ENCODE assay signal across 9 cellular contexts in genomic region chr17:39224778-39225307, GRCh38. TPM values are rescaled to one million over a fixed set of nuclear protein-coding genes. Genes with fewer than 3 reads are reported as not detected.
DNase-seq lines count a peak whose midpoint lies in the region; ATAC-seq and TF ChIP-seq lines count a peak whose summit lies in the region.
"Had no signal": no experiment of that assay in that cellular context is flagged by ENCODE, and none has a peak within 500 bp of the region (broad histone marks: within the 10 kb centered on the region; RNA-seq: fewer than 3 reads in every experiment).

No MANE protein-coding gene starts in this region.

- no peak overlapping the region for H3K4me3 ChIP-seq in CD4-positive, CD25-positive, alpha-beta regulatory T cell (ENCODE audit: low read depth, low read length)
- peak overlapping the region in 1 of 2 experiments; percentile 17; a peak in 1 of 4 replicates for H3K4me3 ChIP-seq in Panc1 (ENCODE audit: low read depth in 2 of 2, low read length in 2 of 2)
- H3K4me3 ChIP-seq in neuron (ENCODE audit: low read length) = no peak overlapping the region

- no peak for DNase-seq in CD4-positive, CD25-positive, alpha-beta regulatory T cell
- DNase-seq in Panc1 (ENCODE audit: low read depth, low spot score) (no peak), omental fat pad (ENCODE audit: low spot score) (no peak)
- no peak for DNase-seq in effector CD8-positive, alpha-beta T cell (lab: John Stamatoyannopoulos, UW)
- no peak for DNase-seq in activated CD8-positive, alpha-beta memory T cell treated with anti-CD3 and anti-CD28 coated beads, Interleukin-2, amount 50 U/mL, for 48 hours
- DNase-seq: RPMI8226 had no signal

- peaks cover 0 to 15% (median 7%) of the 10 kb centered on the region in 4 donors for H3K4me1 Mint-ChIP-seq in CD4-positive, CD25-positive, alpha-beta regulatory T cell

- H3K36me3 Mint-ChIP-seq in CD4-positive, CD25-positive, alpha-beta regulatory T cell = no peaks in the 10 kb centered on the region

- intact Hi-C loops in Panc1 (cut with micrococcal nuclease; ENCODE audit: unreplicated experiment) = no loop called here

- H3K4me3 Mint-ChIP-seq in CD4-positive, CD25-positive, alpha-beta regulatory T cell = peak overlapping the region in 3 of 4 donors; percentile 58 to 76 (median 65)

- peak overlapping the region; percentile 76 for H2AFZ ChIP-seq in neuron (ENCODE audit: low read depth, low read length)

- ATAC-seq in CD4-positive, CD25-positive, alpha-beta regulatory T cell (ENCODE audit: low read depth in 2 of 2) = peak in 1 of 2 donors; percentile 43
- ATAC-seq in Panc1 (peak; percentile 27; the same call in 1 of the 2 replicates), esophagus mucosa (peak; percentile 10), omental fat pad (ENCODE audit: low FRiP score) (no peak), GM21367 (IDR thresholded peaks at IDR 0.05; ENCODE audit: unreplicated experiment) (no peak)

- H3K27ac ChIP-seq in CD4-positive, CD25-positive, alpha-beta regulatory T cell (ENCODE audit: insufficient read depth, low read length, poor library complexity, severe bottlenecking) = no peak overlapping the region
- H3K27ac ChIP-seq in Panc1 (ENCODE audit: low read length) = no peak overlapping the region

- no peaks in the 10 kb centered on the region for H3K9me3 Mint-ChIP-seq in CD4-positive, CD25-positive, alpha-beta regulatory T cell

- no peak overlapping the region for H3K27ac Mint-ChIP-seq in CD4-positive, CD25-positive, alpha-beta regulatory T cell

- CTCF ChIA-PET in Panc1 (lab: Charles Lee) = no interaction called here

- peaks cover 20% of the 10 kb centered on the region for H3K4me1 ChIP-seq in CD4-positive, CD25-positive, alpha-beta regulatory T cell (ENCODE audit: control insufficient read depth, insufficient read depth, low read length, poor library complexity, severe bottlenecking)
- H3K4me1 ChIP-seq in Panc1 (ENCODE audit: control insufficient read depth, insufficient read depth, low read length) = no peaks in the 10 kb centered on the region
- H3K4me1 ChIP-seq in neuron (ENCODE audit: insufficient read depth, low read length) = peaks cover 13% of the 10 kb centered on the region

- no peaks in the 10 kb centered on the region for H3K36me3 ChIP-seq in CD4-positive, CD25-positive, alpha-beta regulatory T cell (ENCODE audit: control insufficient read depth, insufficient read depth, low read length)
- no peaks in the 10 kb centered on the region for H3K36me3 ChIP-seq in Panc1 (ENCODE audit: control insufficient read depth, insufficient read depth, low read length)
- no peaks in the 10 kb centered on the region for H3K36me3 ChIP-seq in neuron (ENCODE audit: insufficient read depth, low read length)

- no TSS peak for BruUV-seq in Panc1 (replicated peaks; lab: Mats Ljungman, UMichigan)

- peaks cover 13% of the 10 kb centered on the region for H3K27me3 ChIP-seq in CD4-positive, CD25-positive, alpha-beta regulatory T cell (ENCODE audit: control insufficient read depth, insufficient read depth, low read length)
- H3K27me3 ChIP-seq in Panc1 (ENCODE audit: control insufficient read depth, insufficient read depth, low read length) (no peaks in the 10 kb centered on the region; the same call in 1 of the 2 replicates), neuron (ENCODE audit: insufficient read depth, low read length) (peaks cover 51% of the 10 kb centered on the region)

- peaks cover 70% of the 10 kb centered on the region for H3K27me3 Mint-ChIP-seq in CD4-positive, CD25-positive, alpha-beta regulatory T cell

- TF ChIP-seq CTCF in Panc1 (IDR thresholded peaks at IDR 0.05) (no peak), omental fat pad (IDR thresholded peaks at IDR 0.05) (no peak)

- POLR2A ChIA-PET in Panc1 (lab: Charles Lee) = no interaction called here

- in situ Hi-C loops in Panc1 (cut with HindIII; ENCODE audit: low pct_unique_long_range_greater_than_20kb, low sequenced_read_pairs) = no loop called here

- no peaks in the 10 kb centered on the region for H3K9me3 ChIP-seq in CD4-positive, CD25-positive, alpha-beta regulatory T cell (ENCODE audit: control insufficient read depth in 2 of 2, low read length in 2 of 2)
- H3K9me3 ChIP-seq in Panc1 (ENCODE audit: control insufficient read depth, insufficient read depth, low read depth, low read length) (no peaks in the 10 kb centered on the region), neuron (ENCODE audit: low read length) (no peaks in the 10 kb centered on the region)

RNA-seq across cellular contexts. Expression of gene STAC2, which starts 0.9 kb away (rescaled TPM):
- total RNA-seq in CD4-positive, CD25-positive, alpha-beta regulatory T cell = not detected
- polyA plus RNA-seq in CD4-positive, CD25-positive, alpha-beta regulatory T cell = not detected
- total RNA-seq in Panc1 (2021; ENCODE audit: unreplicated experiment) (0.08 TPM), esophagus mucosa (0.60 TPM), omental fat pad (under 1 TPM in 2 of 4 donors, not detected in 2; 0.56 to 0.60 TPM)
- not detected for polyA plus RNA-seq in Panc1 (2012; ENCODE audit: insufficient read length)

RNA-seq across cellular contexts. Expression of gene RPL19, which starts 24.8 kb away (rescaled TPM):
- total RNA-seq in CD4-positive, CD25-positive, alpha-beta regulatory T cell = 2,336 TPM
- 1,000 to 10,000 TPM; 2,055 to 3,537 (median 2,931) TPM for polyA plus RNA-seq in CD4-positive, CD25-positive, alpha-beta regulatory T cell
- total RNA-seq in Panc1 (2021; ENCODE audit: unreplicated experiment) (971 TPM), esophagus mucosa (1,581 TPM), omental fat pad (1,000 to 10,000 TPM; 2,414 to 2,833 (median 2,579) TPM)
- 994 TPM for polyA plus RNA-seq in Panc1 (2012; ENCODE audit: insufficient read length)

RNA-seq across cellular contexts. Expression of gene CACNB1, which starts 27.4 kb away (rescaled TPM):
- 19.3 TPM for total RNA-seq in CD4-positive, CD25-positive, alpha-beta regulatory T cell
- polyA plus RNA-seq in CD4-positive, CD25-positive, alpha-beta regulatory T cell = 1 to 10 TPM in 2 of 4 donors, under 1 TPM in 2; 0.48 to 1.5 (median 0.97) TPM
- 14.9 TPM for total RNA-seq in Panc1 (2021; ENCODE audit: unreplicated experiment)
- 5.7 TPM for polyA plus RNA-seq in Panc1 (2012; ENCODE audit: insufficient read length)
- total RNA-seq in esophagus mucosa = 2.0 TPM
- total RNA-seq in omental fat pad = 1 to 10 TPM; 3.2 to 3.7 (median 3.5) TPM

RNA-seq across cellular contexts. Expression of gene ARL5C, which starts 58.9 kb away (rescaled TPM):
- total RNA-seq in CD4-positive, CD25-positive, alpha-beta regulatory T cell = not detected
- polyA plus RNA-seq in CD4-positive, CD25-positive, alpha-beta regulatory T cell = not detected
- total RNA-seq in Panc1 (2021; ENCODE audit: unreplicated experiment) (not detected), esophagus mucosa (not detected), omental fat pad (not detected)
- polyA plus RNA-seq in Panc1 (2012; ENCODE audit: insufficient read length) = not detected

Comparison
In these comparisons a context has a peak if more than half of its experiments do, and no peak if none do; other contexts are left out.
1. ATAC-seq: peak in Panc1 (single experiment) and esophagus mucosa (single experiment); none in omental fat pad (single experiment) and GM21367 (single experiment).